Comparison of ENCODE assay signal across 2 cellular contexts in genomic region chr16:57533366-57533617, GRCh38.
TF ChIP-seq lines count a peak whose summit lies in the region.

No MANE protein-coding gene starts in this region.

TF ChIP-seq in SK-N-SH, 30 proteins besides CTCF, POLR2A, EP300 and RAD21 (continued from another document):
- TF ChIP-seq USF2 (IDR thresholded peaks at IDR 0.05; ENCODE audit: borderline replicate concordance, low read depth, low read length) (no peak), FOSL2 (IDR thresholded peaks at IDR 0.05; ENCODE audit: borderline replicate concordance, low read depth) (no peak), REST (IDR thresholded peaks at IDR 0.05; ENCODE audit: low read depth, low read length) (no peak), TCF12 (IDR thresholded peaks at IDR 0.05) (no peak), EZH2phosphoT487 (IDR thresholded peaks at IDR 0.05; ENCODE audit: borderline replicate concordance, low read depth) (no peak), NRF1 (IDR thresholded peaks at IDR 0.05; ENCODE audit: low read depth, low read length) (no peak), USF1 (IDR thresholded peaks at IDR 0.05; ENCODE audit: borderline replicate concordance, low read depth) (no peak), YY1 (IDR thresholded peaks at IDR 0.05; ENCODE audit: low read depth) (no peak), TAF1 (IDR thresholded peaks at IDR 0.05; ENCODE audit: borderline replicate concordance, low read depth, low read length) (no peak), SMC3 (IDR thresholded peaks at IDR 0.05; ENCODE audit: low read depth, low read length) (no peak), TEAD4 (IDR thresholded peaks at IDR 0.05; ENCODE audit: borderline replicate concordance, insufficient read depth) (no peak)

TF ChIP-seq in SK-N-SH treated with all-trans-retinoic acid at 6 μM for 48 hours, 23 proteins besides CTCF, POLR2A, EP300 and RAD21 (continued from another document):
- TF ChIP-seq CREB5 (CRISPR knock-in tag; IDR thresholded peaks at IDR 0.05; ENCODE audit: low read depth) (no peak), ZFP30 (CRISPR knock-in tag; IDR thresholded peaks at IDR 0.05) (no peak), PPARA (CRISPR knock-in tag; IDR thresholded peaks at IDR 0.05; ENCODE audit: borderline replicate concordance) (no peak), ZNF70 (CRISPR knock-in tag; IDR thresholded peaks at IDR 0.05) (no peak), ZNF8 (CRISPR knock-in tag; IDR thresholded peaks at IDR 0.05) (no peak), ZFP3 (CRISPR knock-in tag; IDR thresholded peaks at IDR 0.05) (no peak)
